Comparison of ENCODE assay signal across 1 cellular context in the genomic region with DNA sequence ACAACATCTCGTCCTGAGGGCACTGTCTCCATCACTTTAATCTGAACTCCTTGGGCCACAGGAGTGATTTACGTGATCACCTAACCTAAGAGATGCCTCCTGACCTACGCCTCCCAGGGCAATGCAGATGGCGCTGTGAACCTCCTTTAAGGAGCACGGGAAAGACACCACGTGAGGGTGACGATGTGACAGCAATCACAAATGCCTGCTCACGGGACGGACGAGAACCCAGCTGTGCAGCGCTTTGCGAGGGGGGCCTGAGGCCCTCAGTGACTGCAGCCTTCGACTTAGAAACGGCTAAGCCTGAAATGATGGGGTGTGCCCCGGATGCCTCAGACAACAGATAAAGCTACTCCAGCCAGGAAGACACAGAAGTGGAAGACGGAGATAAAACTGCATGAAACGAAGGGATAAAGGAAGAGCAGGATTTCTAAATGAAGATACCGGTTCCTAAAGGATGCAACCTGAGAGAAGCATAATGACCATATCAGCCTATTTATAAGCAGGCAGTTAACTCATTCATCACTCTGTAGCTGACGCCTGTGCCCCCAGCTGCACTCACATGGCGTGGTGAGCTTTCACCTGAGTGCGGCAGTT.
TF ChIP-seq lines count a peak whose summit lies in the region.

No MANE protein-coding gene starts in this region.

TF ChIP-seq in K562, 482 proteins besides CTCF, POLR2A, EP300 and RAD21:
- no peak for TF ChIP-seq KDM1A (IDR thresholded peaks at IDR 0.05)
- TF ChIP-seq TCF3 (CRISPR knock-in tag; IDR thresholded peaks at IDR 0.05), result peak; percentile 59
- TF ChIP-seq CBFA2T3 (IDR thresholded peaks at IDR 0.05), result peak; percentile 72
- no peak for TF ChIP-seq HDAC1 (IDR thresholded peaks at IDR 0.05)
- no peak for TF ChIP-seq PYGO2 (tag; IDR thresholded peaks at IDR 0.05)
- TF ChIP-seq, protein P1, sequence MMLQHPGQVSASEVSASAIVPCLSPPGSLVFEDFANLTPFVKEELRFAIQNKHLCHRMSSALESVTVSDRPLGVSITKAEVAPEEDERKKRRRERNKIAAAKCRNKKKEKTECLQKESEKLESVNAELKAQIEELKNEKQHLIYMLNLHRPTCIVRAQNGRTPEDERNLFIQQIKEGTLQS (IDR thresholded peaks at IDR 0.05), result peak; percentile 8; the same call in 1 of the 2 replicates
- TF ChIP-seq, protein P1 (CRISPR knock-in tag; conservative IDR thresholded peaks at IDR 0.05), result no peak
- TF ChIP-seq NCOR1 (IDR thresholded peaks at IDR 0.05), result 0 out of 2 replicates have a peak, but pooled peaks have one; percentile 8
- peak in 1 of 2 experiments; percentile 37; a peak in 1 of 4 replicates for TF ChIP-seq MNT (conservative IDR thresholded peaks at IDR 0.05)
- peak; percentile 87 for TF ChIP-seq USF1 (CRISPR knock-in tag; IDR thresholded peaks at IDR 0.05)
- peak; percentile 28; the same call in 1 of the 2 replicates for TF ChIP-seq RAD51 (IDR thresholded peaks at IDR 0.05; ENCODE audit: borderline replicate concordance, low read depth)
- peak; percentile 84 for TF ChIP-seq BHLHE40 (IDR thresholded peaks at IDR 0.05; ENCODE audit: low read length)
- TF ChIP-seq KLF1 (tag; IDR thresholded peaks at IDR 0.05), result no peak
- TF ChIP-seq L3MBTL2 (IDR thresholded peaks at IDR 0.05), result peak; percentile 17; the same call in 1 of the 2 replicates
- peak; percentile 41; the same call in 1 of the 2 replicates for TF ChIP-seq ARID1B (IDR thresholded peaks at IDR 0.05)
- peak; percentile 83 for TF ChIP-seq TFAP4 (CRISPR knock-in tag; IDR thresholded peaks at IDR 0.05; ENCODE audit: borderline replicate concordance)
- TF ChIP-seq CXXC5 (CRISPR knock-in tag; IDR thresholded peaks at IDR 0.05), result 0 out of 2 replicates have a peak, but pooled peaks have one; percentile 25
- peak; percentile 97 for TF ChIP-seq MECOM (CRISPR knock-in tag; IDR thresholded peaks at IDR 0.05)
- TF ChIP-seq USF2 (CRISPR knock-in tag; IDR thresholded peaks at IDR 0.05), result peak; percentile 58
- TF ChIP-seq CBFA2T2 (conservative IDR thresholded peaks at IDR 0.05), result peak; percentile 58
TF ChIP-seq in K562: peak in this region for 15.
